In genomic region chr6:52553719-52554118, GRCh38 we compare ENCODE assay signal across 26 cellular contexts. TPM values are rescaled to one million over a fixed set of nuclear protein-coding genes. Genes with fewer than 3 reads are reported as not detected.
DNase-seq lines count a peak whose midpoint lies in the region; ATAC-seq and TF ChIP-seq lines count a peak whose summit lies in the region.
"Had no signal": no experiment of that assay in that cellular context is flagged by ENCODE, and none has a peak within 500 bp of the region (broad histone marks: within the 10 kb centered on the region; RNA-seq: fewer than 3 reads in every experiment).

No MANE protein-coding gene starts in this region.

- H3K9me3 Mint-ChIP-seq in HFFc6 (no peaks in the 10 kb centered on the region), CD14-positive monocyte (no peaks in the 10 kb centered on the region)
- H3K9me3 Mint-ChIP-seq: activated CD4-positive, alpha-beta T cell treated with anti-CD3 and anti-CD28 coated beads, Interleukin-2, amount 10 ng/mL, durations not matched to agents 24 days and 14 days; natural killer cell; stimulated activated memory B cell treated with anti-CD40 and anti-IgM and Interleukin-4, amounts not matched to agents 10 μg/mL and 1 μg/mL and 100 μg/mL, for 72 hours had no signal

- DNase-seq in HFFc6 (no peak), SJCRH30 (no peak), fibroblast of lung (ENCODE audit: low read depth in 2 of 2) (no peak), CD14-positive monocyte (ENCODE audit: low spot score) (no peak), psoas muscle (no peak), glomerular visceral epithelial cell (ENCODE audit: extremely low spot score) (no peak)
- DNase-seq: ACHN; activated CD4-positive, alpha-beta T cell treated with anti-CD3 and anti-CD28 coated beads, Interleukin-2, amount 10 ng/mL, durations not matched to agents 24 days and 14 days; activated gamma-delta T cell treated with Interleukin-2 at 50 U/mL for 16 hours; activated T-cell treated with anti-CD3 and anti-CD28 coated beads, Interleukin-2, amount 50 U/mL, for 1 hour; C1 segment of cervical spinal cord; islet precursor cell; natural killer cell; NCI-H1105; NCI-H1930; NCI-H526; pancreas; RPMI8226; SK-N-SH; stimulated activated CD4-positive, alpha-beta T cell treated with anti-CD3 and anti-CD28 coated beads, Interleukin-4, amount 100 ng/mL, for 24 hours; substantia nigra; upper lobe of right lung had no signal

- no peak overlapping the region for H2AFZ ChIP-seq in ACC112 (ENCODE audit: low read length, unreplicated experiment)
- H2AFZ ChIP-seq in fibroblast of lung (ENCODE audit: low read length) = no peak overlapping the region

- H3K27ac ChIP-seq in ACC112 (ENCODE audit: low read depth, low read length) = peak overlapping the region; percentile 96
- H3K27ac ChIP-seq in SJCRH30 = 0 out of 2 replicates have a peak overlapping the region, but pooled peaks have one; percentile 96
- H3K27ac ChIP-seq in fibroblast of lung (ENCODE audit: insufficient read depth, low read length) = peak overlapping the region; percentile 1
- H3K27ac ChIP-seq in psoas muscle = no peak overlapping the region
- H3K27ac ChIP-seq: pancreas, right atrium auricular region had no signal

- peak overlapping the region; percentile 93 for H3K27ac Mint-ChIP-seq in HFFc6
- H3K27ac Mint-ChIP-seq in CD14-positive monocyte = peak overlapping the region in 1 of 7 donors; percentile 41
- H3K27ac Mint-ChIP-seq: activated CD4-positive, alpha-beta T cell treated with anti-CD3 and anti-CD28 coated beads, Interleukin-2, amount 10 ng/mL, durations not matched to agents 24 days and 14 days had no signal

- H3K9ac ChIP-seq in fibroblast of lung (ENCODE audit: insufficient read depth, low read length) = no peak overlapping the region
- H3K9ac ChIP-seq: SK-N-SH had no signal

- 95 to 100% (median 97%) methylated on average over 2 of the region's 2 CpGs for WGBS in psoas muscle, 3 donors

- H3K27me3 ChIP-seq in ACC112 (ENCODE audit: insufficient read depth, low read length) = no peaks in the 10 kb centered on the region
- no peaks in the 10 kb centered on the region for H3K27me3 ChIP-seq in SJCRH30
- no peaks in the 10 kb centered on the region for H3K27me3 ChIP-seq in fibroblast of lung (ENCODE audit: control insufficient read depth, insufficient read depth, low read length)
- H3K27me3 ChIP-seq in psoas muscle (ENCODE audit: insufficient read depth in 3 of 3, low read length in 2 of 3) = no peaks in the 10 kb centered on the region
- H3K27me3 ChIP-seq: pancreas, right atrium auricular region, upper lobe of right lung had no signal

- H3K4me2 ChIP-seq in fibroblast of lung (ENCODE audit: extremely low read depth, insufficient read depth, low read length) = no peak overlapping the region
- H3K4me2 ChIP-seq: SK-N-SH had no signal

- H3K4me3 Mint-ChIP-seq in HFFc6 (peak overlapping the region; percentile 71), CD14-positive monocyte (no peak overlapping the region)
- H3K4me3 Mint-ChIP-seq: activated CD4-positive, alpha-beta T cell treated with anti-CD3 and anti-CD28 coated beads, Interleukin-2, amount 10 ng/mL, durations not matched to agents 24 days and 14 days; natural killer cell; stimulated activated memory B cell treated with anti-CD40 and anti-IgM and Interleukin-4, amounts not matched to agents 10 μg/mL and 1 μg/mL and 100 μg/mL, for 72 hours had no signal

- ATAC-seq in GM18520 (IDR thresholded peaks at IDR 0.05; ENCODE audit: unreplicated experiment) (no peak), psoas muscle (no peak)
- ATAC-seq: natural killer cell; pancreas; stimulated activated memory B cell treated with anti-CD40 and anti-IgM and Interleukin-4, amounts not matched to agents 10 μg/mL and 1 μg/mL and 100 μg/mL, for 72 hours; upper lobe of right lung had no signal

- H3K27me3 Mint-ChIP-seq in HFFc6 (ENCODE audit: insufficient read depth) (peaks cover 4% of the 10 kb centered on the region; the same call in 1 of the 2 replicates), CD14-positive monocyte (ENCODE audit: low read depth in 3 of 3) (peaks cover 0 to 8% (median 0%) of the 10 kb centered on the region in 3 donors)
- H3K27me3 Mint-ChIP-seq: activated CD4-positive, alpha-beta T cell treated with anti-CD3 and anti-CD28 coated beads, Interleukin-2, amount 10 ng/mL, durations not matched to agents 24 days and 14 days; stimulated activated memory B cell treated with anti-CD40 and anti-IgM and Interleukin-4, amounts not matched to agents 10 μg/mL and 1 μg/mL and 100 μg/mL, for 72 hours had no signal

- H3K4me1 Mint-ChIP-seq in HFFc6 (ENCODE audit: low read depth) (peaks cover 91% of the 10 kb centered on the region), CD14-positive monocyte (peaks cover 15% of the 10 kb centered on the region)

- H3K4me1 ChIP-seq in ACC112 (ENCODE audit: control insufficient read depth, insufficient read depth, low read length, unreplicated experiment) = peaks cover 92% of the 10 kb centered on the region
- peaks cover 52% of the 10 kb centered on the region for H3K4me1 ChIP-seq in SJCRH30
- peaks cover 63% of the 10 kb centered on the region for H3K4me1 ChIP-seq in fibroblast of lung (ENCODE audit: control insufficient read depth, extremely low read depth, insufficient read depth, low read length)
- H3K4me1 ChIP-seq in psoas muscle = peaks cover 25% of the 10 kb centered on the region

- H3K4me3 ChIP-seq in ACC112 (ENCODE audit: low read depth, low read length) (no peak overlapping the region), SJCRH30 (no peak overlapping the region), fibroblast of lung (replicated peaks in 1 of 4; ENCODE audit: control extremely low read depth in 1 of 4, insufficient read depth in 1 of 4, low read depth in 3 of 4, low read length in 4 of 4) (no peak overlapping the region), psoas muscle (no peak overlapping the region)
- H3K4me3 ChIP-seq: pancreas, right atrium auricular region, upper lobe of right lung had no signal

- H3K36me3 Mint-ChIP-seq in HFFc6 (ENCODE audit: low read depth) (peaks cover 41% of the 10 kb centered on the region), CD14-positive monocyte (peaks cover 10 to 33% of the 10 kb centered on the region in 2 donors)
- H3K36me3 Mint-ChIP-seq: natural killer cell had no signal

- no peaks in the 10 kb centered on the region for H3K9me3 ChIP-seq in SJCRH30 (replicated peaks)
- H3K9me3 ChIP-seq in fibroblast of lung (ENCODE audit: control insufficient read depth, insufficient read depth, low read depth, low read length) = no peaks in the 10 kb centered on the region
- no peaks in the 10 kb centered on the region for H3K9me3 ChIP-seq in psoas muscle
- H3K9me3 ChIP-seq: pancreas, right atrium auricular region, SK-N-SH, upper lobe of right lung had no signal

- H4K20me1 ChIP-seq in fibroblast of lung (ENCODE audit: control insufficient read depth, extremely low read depth, insufficient read depth, low read length) = no peaks in the 10 kb centered on the region

- TF ChIP-seq CTCF in HFFc6 (IDR thresholded peaks at IDR 0.05) = no peak
- no peak for TF ChIP-seq CTCF in fibroblast of lung (conservative IDR thresholded peaks at IDR 0.05 in 1 of 2, IDR thresholded peaks at IDR 0.05 in 1 of 2; ENCODE audit: low read depth in 1 of 2, low read length in 2 of 2)
- no peak for TF ChIP-seq CTCF in CD14-positive monocyte (IDR thresholded peaks at IDR 0.05)
- no peak for TF ChIP-seq CTCF in psoas muscle (IDR thresholded peaks at IDR 0.05)

- H3K79me2 ChIP-seq in ACC112 (ENCODE audit: control insufficient read depth, insufficient read depth, low read length, unreplicated experiment) (peaks cover 99% of the 10 kb centered on the region), fibroblast of lung (ENCODE audit: control insufficient read depth, insufficient read depth, low read length) (peaks cover 98% of the 10 kb centered on the region)

- intact Hi-C loops in CD14-positive monocyte (cut with micrococcal nuclease) (no loop called here), psoas muscle (cut with DNase I) (no loop called here)

- H3K36me3 ChIP-seq in ACC112 (ENCODE audit: insufficient read depth, low read length) (peaks cover 19% of the 10 kb centered on the region; the same call in 1 of the 2 replicates), SJCRH30 (no peaks in the 10 kb centered on the region), fibroblast of lung (ENCODE audit: control insufficient read depth, insufficient read depth, low read length) (no peaks in the 10 kb centered on the region), psoas muscle (ENCODE audit: insufficient read depth in 1 of 2, low read depth in 1 of 2) (no peaks in the 10 kb centered on the region)
- H3K36me3 ChIP-seq: pancreas, right atrium auricular region, upper lobe of right lung had no signal

RNA-seq across cellular contexts. Expression of gene TRAM2, which starts 23.1 kb away (rescaled TPM):
- 100 to 1,000 TPM; 191 to 235 (median 215) TPM for total RNA-seq in HFFc6 (2021; fragmentation: NEBNext Ultra II Directional; extraction: Animal tissue kit (Norgen Biotek cat#: 25700))
- total RNA-seq in SJCRH30 (2014; rRNA removed; shearing (Covaris generic)) = 28.4 and 28.8 TPM in 2 replicates
- total RNA-seq in fibroblast of lung (69.6 and 131 TPM in 2 replicates), psoas muscle (1 to 10 TPM; 3.4 to 5.7 (median 4.5) TPM)
- polyA plus RNA-seq in fibroblast of lung (155 and 252 TPM in 2 replicates), CD14-positive monocyte (1 to 10 TPM; 4.7 to 5.9 TPM), psoas muscle (1 to 10 TPM; 2.1 to 4.5 (median 3.0) TPM)
- 107 and 217 TPM in 2 replicates for polyA plus RNA-seq in fibroblast of lung (2012)
- 254 and 398 TPM in 2 replicates for polyA minus RNA-seq in fibroblast of lung (ENCODE audit: low replicate concordance)
